8 cellular contexts compared by ENCODE assay signal in the genomic region with DNA sequence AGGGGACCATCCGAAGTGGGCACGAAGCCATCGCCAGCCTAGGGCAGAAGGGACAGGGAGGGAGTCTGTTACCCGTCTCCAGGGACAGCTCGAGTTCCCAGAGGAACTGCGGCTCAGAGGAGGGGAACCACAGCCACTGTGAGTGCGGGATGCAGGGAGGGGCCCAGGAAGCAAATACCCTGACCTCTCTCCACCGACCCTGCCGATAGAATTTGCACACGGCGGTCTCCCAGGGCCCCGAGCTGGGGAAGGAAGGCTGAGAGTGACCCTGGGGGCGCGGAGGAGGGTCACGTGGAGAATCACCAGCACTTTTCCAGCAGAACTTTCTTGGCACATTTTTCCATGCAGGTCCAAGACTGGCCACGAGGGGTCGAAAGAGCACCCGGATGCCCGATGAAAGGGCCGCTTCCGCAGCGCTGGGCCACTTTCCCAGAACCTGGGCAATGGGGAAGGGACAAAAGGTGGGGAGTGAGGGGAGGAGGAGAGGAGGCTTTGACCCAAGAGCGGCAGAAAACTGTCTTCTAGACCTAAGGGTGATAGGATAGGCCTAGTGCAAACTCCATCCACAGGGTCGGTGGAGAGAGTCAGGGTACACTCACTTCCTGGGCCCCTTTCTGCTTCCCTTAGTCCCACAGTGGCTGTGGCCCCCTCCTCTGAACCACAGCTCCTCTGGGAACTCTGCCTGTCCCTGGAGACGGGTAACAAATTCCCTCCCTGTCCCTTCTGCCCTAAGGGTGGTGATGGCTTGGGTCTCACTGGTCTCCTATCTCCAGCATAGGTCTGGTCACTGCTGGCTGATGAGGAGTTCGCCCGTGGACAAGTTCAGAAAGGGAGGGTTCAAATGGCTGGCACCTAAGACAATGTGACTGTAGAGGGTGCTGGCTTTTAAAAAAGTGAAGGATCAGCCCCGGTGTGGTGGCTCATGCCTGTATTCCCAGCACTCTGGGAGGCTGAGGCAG. TPM values are rescaled to one million over a fixed set of nuclear protein-coding genes. Genes with fewer than 3 reads are reported as not detected.
DNase-seq lines count a peak whose midpoint lies in the region; ATAC-seq, FAIRE-seq and TF ChIP-seq lines count a peak whose summit lies in the region.

No MANE protein-coding gene starts in this region.

- TF ChIP-seq EP300 in A549 (IDR thresholded peaks at IDR 0.05), result no peak

- H3K4me1 ChIP-seq in A549 (peaks cover 8% of the 10 kb centered on the region), mucosa of descending colon (ENCODE audit: low read depth) (peaks cover 5% of the 10 kb centered on the region)

- H3K9me3 ChIP-seq in A549 (no peaks in the 10 kb centered on the region), mucosa of descending colon (no peaks in the 10 kb centered on the region)

- ATAC-seq in A549 (peak; percentile 82 to 86), esophagus mucosa (peak; percentile 73), mucosa of descending colon (peak; percentile 96), HG02763 (IDR thresholded peaks at IDR 0.05; ENCODE audit: unreplicated experiment) (no peak)

- no peak for FAIRE-seq in A549 (lab: Jason Lieb, UNC)

- POLR2A ChIA-PET in A549 (lab: Yijun Ruan, JAX), result interaction anchor here (2.4 kb wide), 1 partner anchor 34 kb away, joined by 15 read pairs; no protein-coding TSS in a partner anchor

- 19% methylated on average over 28 of the region's 28 CpGs for WGBS in A549 (ENCODE audit: missing lambda C conversion rate)

- in situ Hi-C loops in GM13976 (cut with MboI; ENCODE audit: low sequenced_read_pairs, unreplicated experiment), result no loop called here

- peak; percentile 80 to 84 for TF ChIP-seq RAD21 in A549 (conservative IDR thresholded peaks at IDR 0.05 in 1 of 2, IDR thresholded peaks at IDR 0.05 in 1 of 2)

- H3K4me2 ChIP-seq in A549, result peak overlapping the region; percentile 79

- intact Hi-C loops in mucosa of descending colon (cut with DNase I, micrococcal nuclease), result loop anchor here in 1 of 2 donors (5.0 kb wide), 1 partner anchor 35 kb away; no protein-coding TSS in a partner anchor

- peak; percentile 91 for TF ChIP-seq CTCF in A549 (IDR thresholded peaks at IDR 0.05)
- peak; percentile 64 for TF ChIP-seq CTCF in GM13976 (IDR thresholded peaks at IDR 0.05; ENCODE audit: borderline replicate concordance, control extremely low read depth, extremely low read depth, insufficient read depth, missing control alignments)
- TF ChIP-seq CTCF in mucosa of descending colon (IDR thresholded peaks at IDR 0.05), result peak; percentile 80

- H3K4me3 ChIP-seq in A549, result peak overlapping the region; percentile 28; the same call in 2 of the 3 replicates
- no peak overlapping the region for H3K4me3 ChIP-seq in mucosa of descending colon

- CTCF ChIA-PET in A549 (lab: Yijun Ruan, JAX), result interaction anchor here (0.7 to 7.9 kb wide), 24 partner anchors 10 to 122 kb away, joined by 3 to 273 read pairs (median 4); partner anchors contain the start of genes EML2 and GIPR

- H3K27ac ChIP-seq in A549, result peak overlapping the region; percentile 65 to 84

- no peaks in the 10 kb centered on the region for H3K36me3 ChIP-seq in mucosa of descending colon (ENCODE audit: low read depth)

- no peak for TF ChIP-seq POLR2A in A549 (IDR thresholded peaks at IDR 0.05; ENCODE audit: low read length)

- DNase-seq in A549 (ENCODE audit: low read depth in 1 of 2, low spot score in 1 of 2) (peak; percentile 77 to 81), GM13976 (ENCODE audit: low spot score) (peak; percentile 56), NCI-H510A (lab: John Stamatoyannopoulos, UW) (peak; percentile 37), mucosa of descending colon (peak; percentile 70 to 88 (median 84)), stromal cell of bone marrow (ENCODE audit: low read depth) (peak; percentile 45)
- DNase-seq in activated T-cell treated with anti-CD3 and anti-CD28 coated beads, Interleukin-2, amount 50 U/mL, for 1 hour, result peak; percentile 51

TF ChIP-seq in A549, 52 proteins besides CTCF, POLR2A, EP300 and RAD21:
- TF ChIP-seq, protein P1, sequence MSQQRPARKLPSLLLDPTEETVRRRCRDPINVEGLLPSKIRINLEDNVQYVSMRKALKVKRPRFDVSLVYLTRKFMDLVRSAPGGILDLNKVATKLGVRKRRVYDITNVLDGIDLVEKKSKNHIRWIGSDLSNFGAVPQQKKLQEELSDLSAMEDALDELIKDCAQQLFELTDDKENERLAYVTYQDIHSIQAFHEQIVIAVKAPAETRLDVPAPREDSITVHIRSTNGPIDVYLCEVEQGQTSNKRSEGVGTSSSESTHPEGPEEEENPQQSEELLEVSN (IDR thresholded peaks at IDR 0.05; ENCODE audit: borderline replicate concordance, low read depth), result 0 out of 2 replicates have a peak, but pooled peaks have one; percentile 50
- TF ChIP-seq, protein P2, sequence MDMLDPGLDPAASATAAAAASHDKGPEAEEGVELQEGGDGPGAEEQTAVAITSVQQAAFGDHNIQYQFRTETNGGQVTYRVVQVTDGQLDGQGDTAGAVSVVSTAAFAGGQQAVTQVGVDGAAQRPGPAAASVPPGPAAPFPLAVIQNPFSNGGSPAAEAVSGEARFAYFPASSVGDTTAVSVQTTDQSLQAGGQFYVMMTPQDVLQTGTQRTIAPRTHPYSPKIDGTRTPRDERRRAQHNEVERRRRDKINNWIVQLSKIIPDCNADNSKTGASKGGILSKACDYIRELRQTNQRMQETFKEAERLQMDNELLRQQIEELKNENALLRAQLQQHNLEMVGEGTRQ (IDR thresholded peaks at IDR 0.05), result peak; percentile 93
- TF ChIP-seq BCL3 (IDR thresholded peaks at IDR 0.05) (no peak), SMC3 (IDR thresholded peaks at IDR 0.05) (peak; percentile 95), MAX (IDR thresholded peaks at IDR 0.05) (peak; percentile 84), JUN (IDR thresholded peaks at IDR 0.05) (0 out of 5 replicates have a peak, but pooled peaks of 1 of the 2 experiments have one; percentile 20), TFCP2L1 (CRISPR knock-in tag; IDR thresholded peaks at IDR 0.05) (no peak)

RNA-seq across cellular contexts. Expression of gene GPR4, which starts 5.3 kb away (rescaled TPM):
- polyA plus RNA-seq in A549 (2011; rRNA removed) (0.10 TPM in 1 of 2 replicates, not detected in the other), A549 (2017; fragmentation: RNase III; extraction: RNeasy Plus Mini Kit Qiagen cat#74134 plus additional on column Dnase treatment) (0.03 to 0.12 TPM (median 0.04 TPM) in 3 replicates)
- 0.05 TPM in 1 of 2 replicates, not detected in the other for polyA plus RNA-seq in A549 (2012; cell fraction: cytosol; rRNA removed)
- 0.23 and 0.40 TPM in 2 replicates for polyA plus RNA-seq in A549 (2012; cell fraction: nucleus; rRNA removed)
- polyA minus RNA-seq in A549 (2011; rRNA and poly(A)+ RNA removed), result 0.29 TPM in 1 of 2 replicates, not detected in the other
- total RNA-seq in esophagus mucosa (0.56 TPM), mucosa of descending colon (1 to 10 TPM in 2 of 3 donors, under 1 TPM in 1; 0.84 to 1.0 (median 1.0) TPM)

RNA-seq across cellular contexts. Expression of gene OPA3, which starts 22.7 kb away (rescaled TPM):
- polyA plus RNA-seq in A549 (2011; rRNA removed) (21.8 and 29.1 TPM in 2 replicates), A549 (2017; fragmentation: RNase III; extraction: RNeasy Plus Mini Kit Qiagen cat#74134 plus additional on column Dnase treatment) (13.8 to 15.9 TPM (median 15.6 TPM) in 3 replicates)
- 20.3 and 24.2 TPM in 2 replicates for polyA plus RNA-seq in A549 (2012; cell fraction: cytosol; rRNA removed)
- polyA plus RNA-seq in A549 (2012; cell fraction: nucleus; rRNA removed), result 16.1 and 21.2 TPM in 2 replicates
- polyA minus RNA-seq in A549 (2011; rRNA and poly(A)+ RNA removed), result 28.9 and 29.3 TPM in 2 replicates
- total RNA-seq in esophagus mucosa (10.0 TPM), mucosa of descending colon (10 to 100 TPM; 12.1 to 16.4 (median 13.4) TPM)

RNA-seq across cellular contexts. Expression of gene EML2, which starts 31.8 kb away (rescaled TPM):
- 19.9 and 22.7 TPM in 2 replicates for polyA plus RNA-seq in A549 (2011; rRNA removed)
- 29.1 and 29.3 TPM in 2 replicates for polyA plus RNA-seq in A549 (2012; cell fraction: cytosol; rRNA removed)
- polyA plus RNA-seq in A549 (2012; cell fraction: nucleus; rRNA removed), result 116 and 131 TPM in 2 replicates
- 25.9 to 30.6 TPM (median 29.0 TPM) in 3 replicates for polyA plus RNA-seq in A549 (2017; fragmentation: RNase III; extraction: RNeasy Plus Mini Kit Qiagen cat#74134 plus additional on column Dnase treatment)
- 51.0 and 56.1 TPM in 2 replicates for polyA minus RNA-seq in A549 (2011; rRNA and poly(A)+ RNA removed)
- 85.4 TPM for total RNA-seq in esophagus mucosa
- 100 to 1,000 TPM in 1 of 3 donors, 10 to 100 TPM in 2; 59.9 to 119 (median 79.1) TPM for total RNA-seq in mucosa of descending colon
